13 cellular contexts compared by ENCODE assay signal in genomic region chr17:57461082-57461481, GRCh38.
DNase-seq lines count a peak whose midpoint lies in the region; ATAC-seq lines count a peak whose summit lies in the region.
"Had no signal": no experiment of that assay in that cellular context is flagged by ENCODE, and none has a peak within 500 bp of the region (broad histone marks: within the 10 kb centered on the region; RNA-seq: fewer than 3 reads in every experiment).

No MANE protein-coding gene starts in this region.

- peak; percentile 37 for DNase-seq in activated naive CD4-positive, alpha-beta T cell treated with Interleukin-2 at 50 U/mL for 16 hours
- no peak for DNase-seq in activated naive CD4-positive, alpha-beta T cell treated with anti-CD3 and anti-CD28 coated beads, Interleukin-2, amount 50 U/mL, for 16 hours
- DNase-seq in LHCN-M2 (ENCODE audit: low read depth) (peak; percentile 97), GM19240 (ENCODE audit: insufficient read length, low spot score) (no peak), DMS114 treated with DMSO at 0.1 percent for 48 hours (lab: John Stamatoyannopoulos, UW; ENCODE audit: unreplicated experiment) (no peak)
- peak; percentile 44 for DNase-seq in activated naive CD8-positive, alpha-beta T cell treated with anti-CD3 and anti-CD28 coated beads, Interleukin-2, amount 50 U/mL, for 24 hours
- DNase-seq in stimulated activated CD4-positive, alpha-beta T cell treated with anti-CD3 and anti-CD28 coated beads, Interleukin-4, amount 100 ng/mL, for 24 hours: peak; percentile 46
- DNase-seq: AML-193, kidney, NCI-H187, pancreas had no signal

- peaks cover 3% of the 10 kb centered on the region for H3K36me3 Mint-ChIP-seq in activated naive CD8-positive, alpha-beta T cell treated with anti-CD3 and anti-CD28 coated beads, Interleukin-2, amount 50 U/mL, for 24 hours (ENCODE audit: low read depth)

- no peaks in the 10 kb centered on the region for H3K27me3 Mint-ChIP-seq in activated naive CD8-positive, alpha-beta T cell treated with anti-CD3 and anti-CD28 coated beads, Interleukin-2, amount 50 U/mL, for 24 hours

- H3K9me3 Mint-ChIP-seq in activated naive CD8-positive, alpha-beta T cell treated with anti-CD3 and anti-CD28 coated beads, Interleukin-2, amount 50 U/mL, for 24 hours: no peaks in the 10 kb centered on the region

- peak; percentile 47 for ATAC-seq in activated naive CD8-positive, alpha-beta T cell treated with anti-CD3 and anti-CD28 coated beads, Interleukin-2, amount 50 U/mL, for 24 hours
- no peak for ATAC-seq in GM18907 (IDR thresholded peaks at IDR 0.05; ENCODE audit: unreplicated experiment)
- ATAC-seq: Panc1 had no signal

- H3K4me1 Mint-ChIP-seq in activated naive CD8-positive, alpha-beta T cell treated with anti-CD3 and anti-CD28 coated beads, Interleukin-2, amount 50 U/mL, for 24 hours: peaks cover 77% of the 10 kb centered on the region

- H3K27ac Mint-ChIP-seq in activated naive CD8-positive, alpha-beta T cell treated with anti-CD3 and anti-CD28 coated beads, Interleukin-2, amount 50 U/mL, for 24 hours: peak overlapping the region; percentile 94

- H3K4me3 Mint-ChIP-seq in activated naive CD8-positive, alpha-beta T cell treated with anti-CD3 and anti-CD28 coated beads, Interleukin-2, amount 50 U/mL, for 24 hours: peak overlapping the region; percentile 52

Comparison
In these comparisons a context has a peak if more than half of its experiments do, and no peak if none do; other contexts are left out.
1. DNase-seq: peak in activated naive CD4-positive, alpha-beta T cell treated with Interleukin-2 at 50 U/mL for 16 hours (single experiment), LHCN-M2 (single experiment), activated naive CD8-positive, alpha-beta T cell treated with anti-CD3 and anti-CD28 coated beads, Interleukin-2, amount 50 U/mL, for 24 hours (single experiment) and stimulated activated CD4-positive, alpha-beta T cell treated with anti-CD3 and anti-CD28 coated beads, Interleukin-4, amount 100 ng/mL, for 24 hours (single experiment); none in activated naive CD4-positive, alpha-beta T cell treated with anti-CD3 and anti-CD28 coated beads, Interleukin-2, amount 50 U/mL, for 16 hours (single experiment), GM19240 (single experiment) and DMS114 treated with DMSO at 0.1 percent for 48 hours (single experiment).